Comparison of ENCODE assay signal across 18 cellular contexts in the genomic region with DNA sequence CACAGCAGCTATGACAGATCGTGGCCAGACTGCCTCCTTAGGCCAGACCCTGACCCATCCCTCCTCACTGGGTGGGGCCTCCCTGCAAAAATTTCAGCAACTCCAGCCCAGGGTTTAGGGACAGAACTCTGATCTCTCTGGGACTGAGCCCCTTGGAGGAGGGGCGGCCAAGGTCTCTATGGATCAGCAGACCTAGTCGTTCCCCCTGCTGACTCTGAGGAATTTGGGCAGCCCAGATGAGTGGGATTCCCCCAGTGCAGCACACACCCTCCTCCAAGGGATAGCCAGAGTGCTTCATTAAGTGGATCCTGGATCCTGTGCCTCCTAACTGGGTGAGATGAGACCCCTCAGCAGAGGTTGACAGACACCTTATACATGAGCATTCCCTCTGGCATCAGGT.
DNase-seq lines count a peak whose midpoint lies in the region; ATAC-seq, FAIRE-seq and TF ChIP-seq lines count a peak whose summit lies in the region.
"Had no signal": no experiment of that assay in that cellular context is flagged by ENCODE, and none has a peak within 500 bp of the region (broad histone marks: within the 10 kb centered on the region; RNA-seq: fewer than 3 reads in every experiment).

No MANE protein-coding gene starts in this region.

- H3K27me3 Mint-ChIP-seq in WTC11 (ENCODE audit: low read depth) (no peaks in the 10 kb centered on the region), nephron (ENCODE audit: low read depth) (no peaks in the 10 kb centered on the region)
- H3K27me3 Mint-ChIP-seq: B cell had no signal

- no peak overlapping the region for H3K27ac Mint-ChIP-seq in WTC11
- H3K27ac Mint-ChIP-seq in nephron: peak overlapping the region in 2 of 3 experiments; percentile 34 to 53
- H3K27ac Mint-ChIP-seq: B cell; CD8-positive, alpha-beta T cell; H9 had no signal

- H3K4me1 ChIP-seq in osteoblast (ENCODE audit: insufficient read depth, low read length) (no peaks in the 10 kb centered on the region), kidney (ENCODE audit: control insufficient read depth in 1 of 2, insufficient read depth in 1 of 2, low read depth in 1 of 2, low read length in 2 of 2) (no peaks in the 10 kb centered on the region)

- CTCF ChIA-PET in WTC11 (lab: Charles Lee): no interaction called here

- FAIRE-seq in kidney (lab: Jason Lieb, UNC): no peak
- FAIRE-seq: GM12892, GM18507 had no signal

- H3K4me3 Mint-ChIP-seq in WTC11 (no peak overlapping the region), nephron (no peak overlapping the region)
- H3K4me3 Mint-ChIP-seq: B cell; CD8-positive, alpha-beta T cell; H9 had no signal

- H3K4me3 ChIP-seq in osteoblast (ENCODE audit: insufficient read depth, low read length): no peak overlapping the region
- no peak overlapping the region for H3K4me3 ChIP-seq in kidney (ENCODE audit: low read length in 2 of 2)
- H3K4me3 ChIP-seq: BLaER1 treated with 17β-estradiol and CSF1 and Interleukin-3, amounts not matched to agents 10 nM and 100 nM had no signal

- no peak overlapping the region for H3K9ac ChIP-seq in kidney (ENCODE audit: low read length in 2 of 2)
- H3K9ac ChIP-seq: BLaER1 treated with 17β-estradiol and CSF1 and Interleukin-3, amounts not matched to agents 10 nM and 100 nM had no signal

- H2AFZ ChIP-seq in osteoblast (ENCODE audit: low read length): no peak overlapping the region

- intact Hi-C loops in kidney (cut with DNase I): no loop called here

- POLR2A ChIA-PET in WTC11 (lab: Charles Lee): no interaction called here

- no peaks in the 10 kb centered on the region for H3K27me3 ChIP-seq in osteoblast (ENCODE audit: insufficient read depth, low read length)
- H3K27me3 ChIP-seq: BLaER1 treated with 17β-estradiol and CSF1 and Interleukin-3, amounts not matched to agents 10 nM and 100 nM had no signal

- H3K9me3 Mint-ChIP-seq in WTC11: peaks cover 32% of the 10 kb centered on the region
- H3K9me3 Mint-ChIP-seq in nephron: peaks cover 36% of the 10 kb centered on the region

- H3K79me2 ChIP-seq in osteoblast (ENCODE audit: insufficient read depth, low read length): no peaks in the 10 kb centered on the region

- no peak for TF ChIP-seq CTCF in WTC11 (IDR thresholded peaks at IDR 0.05)
- TF ChIP-seq CTCF in nephron (IDR thresholded peaks at IDR 0.05; ENCODE audit: unreplicated experiment in 3 of 3): no peak
- TF ChIP-seq CTCF in osteoblast (IDR thresholded peaks at IDR 0.05; ENCODE audit: extremely low read depth, low read depth, low read length): no peak
- TF ChIP-seq CTCF in kidney (IDR thresholded peaks at IDR 0.05; ENCODE audit: borderline replicate concordance, extremely low read depth, insufficient read depth): no peak

- no peak overlapping the region for H3K4me2 ChIP-seq in osteoblast (ENCODE audit: insufficient read depth, low read length)
- H3K4me2 ChIP-seq: BLaER1 treated with 17β-estradiol and CSF1 and Interleukin-3, amounts not matched to agents 10 nM and 100 nM had no signal

- DNase-seq in WTC11 (ENCODE audit: low spot score): peak; percentile 9
- DNase-seq in glomerular visceral epithelial cell (ENCODE audit: extremely low spot score): peak; percentile 31
- peak; percentile 14 for DNase-seq in osteoblast (ENCODE audit: insufficient read length, low spot score, missing footprints)
- DNase-seq in stimulated activated CD4-positive, alpha-beta T cell treated with anti-CD3 and anti-CD28 coated beads, Interleukin-2, amount 100 ng/mL, for 48 hours: no peak
- no peak for DNase-seq in G401 (ENCODE audit: low spot score)
- DNase-seq in kidney: no peak
- no peak for DNase-seq in DMS114 treated with DMSO at 0.1 percent for 48 hours (lab: John Stamatoyannopoulos, UW; ENCODE audit: unreplicated experiment)
- DNase-seq: CD8-positive, alpha-beta T cell; DMS 273 treated with DMSO at 0.1 percent for 48 hours; GDM1; GOT3; H9 had no signal

- no peaks in the 10 kb centered on the region for H4K20me1 ChIP-seq in osteoblast (ENCODE audit: insufficient read depth, low read length)
- H4K20me1 ChIP-seq: BLaER1 treated with 17β-estradiol and CSF1 and Interleukin-3, amounts not matched to agents 10 nM and 100 nM had no signal

- H3K4me1 Mint-ChIP-seq in WTC11 (peaks cover 3% of the 10 kb centered on the region; the same call in 1 of the 2 replicates), nephron (no peaks in the 10 kb centered on the region)
- H3K4me1 Mint-ChIP-seq: B cell had no signal

- H3K27ac ChIP-seq in osteoblast (ENCODE audit: low read depth, low read length) (no peak overlapping the region), kidney (ENCODE audit: low read depth in 2 of 2, low read length in 2 of 2) (no peak overlapping the region)
- H3K27ac ChIP-seq: BLaER1 treated with 17β-estradiol and CSF1 and Interleukin-3, amounts not matched to agents 10 nM and 100 nM; HL-60 had no signal

- no peaks in the 10 kb centered on the region for H3K36me3 Mint-ChIP-seq in WTC11
- H3K36me3 Mint-ChIP-seq in nephron (ENCODE audit: low read depth): peaks cover 4% of the 10 kb centered on the region
- H3K36me3 Mint-ChIP-seq: CD8-positive, alpha-beta T cell had no signal

- in situ Hi-C loops in G401 (cut with HindIII; ENCODE audit: low sequenced_read_pairs): no loop called here

- H3K9me3 ChIP-seq in osteoblast (ENCODE audit: low read depth, low read length) (peaks cover 3% of the 10 kb centered on the region), kidney (ENCODE audit: control insufficient read depth in 1 of 2, low read length in 2 of 2) (no peaks in the 10 kb centered on the region)

- H3K36me3 ChIP-seq in osteoblast (ENCODE audit: insufficient read depth, low read length) (no peaks in the 10 kb centered on the region), kidney (ENCODE audit: control insufficient read depth in 1 of 2, insufficient read depth in 2 of 2, low read length in 2 of 2) (no peaks in the 10 kb centered on the region)
- H3K36me3 ChIP-seq: BLaER1 treated with 17β-estradiol and CSF1 and Interleukin-3, amounts not matched to agents 10 nM and 100 nM had no signal

- ATAC-seq in WTC11: peak; percentile 61; the same call in 1 of the 2 replicates
- ATAC-seq: CD8-positive, alpha-beta T cell had no signal

TF ChIP-seq in WTC11, 78 proteins besides CTCF, POLR2A, EP300 and RAD21:
- TF ChIP-seq ZNF396 (CRISPR knock-in tag; IDR thresholded peaks at IDR 0.05; ENCODE audit: borderline replicate concordance): no peak
- TF ChIP-seq FOXK1 (CRISPR knock-in tag; IDR thresholded peaks at IDR 0.05): no peak
- no peak for TF ChIP-seq ZNF671 (CRISPR knock-in tag; IDR thresholded peaks at IDR 0.05)
- TF ChIP-seq ZNF416 (CRISPR knock-in tag; IDR thresholded peaks at IDR 0.05): no peak
- TF ChIP-seq, protein P1, sequence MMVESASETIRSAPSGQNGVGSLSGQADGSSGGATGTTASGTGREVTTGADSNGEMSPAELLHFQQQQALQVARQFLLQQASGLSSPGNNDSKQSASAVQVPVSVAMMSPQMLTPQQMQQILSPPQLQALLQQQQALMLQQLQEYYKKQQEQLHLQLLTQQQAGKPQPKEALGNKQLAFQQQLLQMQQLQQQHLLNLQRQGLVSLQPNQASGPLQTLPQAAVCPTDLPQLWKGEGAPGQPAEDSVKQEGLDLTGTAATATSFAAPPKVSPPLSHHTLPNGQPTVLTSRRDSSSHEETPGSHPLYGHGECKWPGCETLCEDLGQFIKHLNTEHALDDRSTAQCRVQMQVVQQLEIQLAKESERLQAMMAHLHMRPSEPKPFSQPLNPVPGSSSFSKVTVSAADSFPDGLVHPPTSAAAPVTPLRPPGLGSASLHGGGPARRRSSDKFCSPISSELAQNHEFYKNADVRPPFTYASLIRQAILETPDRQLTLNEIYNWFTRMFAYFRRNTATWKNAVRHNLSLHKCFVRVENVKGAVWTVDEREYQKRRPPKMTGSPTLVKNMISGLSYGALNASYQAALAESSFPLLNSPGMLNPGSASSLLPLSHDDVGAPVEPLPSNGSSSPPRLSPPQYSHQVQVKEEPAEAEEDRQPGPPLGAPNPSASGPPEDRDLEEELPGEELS (CRISPR knock-in tag; IDR thresholded peaks at IDR 0.05): no peak
- TF ChIP-seq, protein P2, sequence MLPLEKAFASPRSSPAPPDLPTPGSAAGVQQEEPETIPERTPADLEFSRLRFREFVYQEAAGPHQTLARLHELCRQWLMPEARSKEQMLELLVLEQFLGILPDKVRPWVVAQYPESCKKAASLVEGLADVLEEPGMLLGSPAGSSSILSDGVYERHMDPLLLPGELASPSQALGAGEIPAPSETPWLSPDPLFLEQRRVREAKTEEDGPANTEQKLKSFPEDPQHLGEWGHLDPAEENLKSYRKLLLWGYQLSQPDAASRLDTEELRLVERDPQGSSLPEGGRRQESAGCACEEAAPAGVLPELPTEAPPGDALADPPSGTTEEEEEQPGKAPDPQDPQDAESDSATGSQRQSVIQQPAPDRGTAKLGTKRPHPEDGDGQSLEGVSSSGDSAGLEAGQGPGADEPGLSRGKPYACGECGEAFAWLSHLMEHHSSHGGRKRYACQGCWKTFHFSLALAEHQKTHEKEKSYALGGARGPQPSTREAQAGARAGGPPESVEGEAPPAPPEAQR (CRISPR knock-in tag; IDR thresholded peaks at IDR 0.05): no peak
- TF ChIP-seq NR2C2 (CRISPR knock-in tag; IDR thresholded peaks at IDR 0.05): no peak
- TF ChIP-seq, protein P3, sequence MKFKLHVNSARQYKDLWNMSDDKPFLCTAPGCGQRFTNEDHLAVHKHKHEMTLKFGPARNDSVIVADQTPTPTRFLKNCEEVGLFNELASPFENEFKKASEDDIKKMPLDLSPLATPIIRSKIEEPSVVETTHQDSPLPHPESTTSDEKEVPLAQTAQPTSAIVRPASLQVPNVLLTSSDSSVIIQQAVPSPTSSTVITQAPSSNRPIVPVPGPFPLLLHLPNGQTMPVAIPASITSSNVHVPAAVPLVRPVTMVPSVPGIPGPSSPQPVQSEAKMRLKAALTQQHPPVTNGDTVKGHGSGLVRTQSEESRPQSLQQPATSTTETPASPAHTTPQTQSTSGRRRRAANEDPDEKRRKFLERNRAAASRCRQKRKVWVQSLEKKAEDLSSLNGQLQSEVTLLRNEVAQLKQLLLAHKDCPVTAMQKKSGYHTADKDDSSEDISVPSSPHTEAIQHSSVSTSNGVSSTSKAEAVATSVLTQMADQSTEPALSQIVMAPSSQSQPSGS (CRISPR knock-in tag; IDR thresholded peaks at IDR 0.05; ENCODE audit: borderline replicate concordance, low read depth): no peak
- TF ChIP-seq OVOL2 (CRISPR knock-in tag; IDR thresholded peaks at IDR 0.05; ENCODE audit: borderline replicate concordance): no peak
- no peak for TF ChIP-seq NFE2L1 (CRISPR knock-in tag; IDR thresholded peaks at IDR 0.05)

Comparison
In these comparisons a context has a peak if more than half of its experiments do, and no peak if none do; other contexts are left out.
1. DNase-seq: peak in WTC11 (single experiment), glomerular visceral epithelial cell (single experiment) and osteoblast (single experiment); none in stimulated activated CD4-positive, alpha-beta T cell treated with anti-CD3 and anti-CD28 coated beads, Interleukin-2, amount 100 ng/mL, for 48 hours (0 of 2), G401 (single experiment), kidney (single experiment) and DMS114 treated with DMSO at 0.1 percent for 48 hours (single experiment).